ENCODE assay signal across 8 cellular contexts in the genomic region with DNA sequence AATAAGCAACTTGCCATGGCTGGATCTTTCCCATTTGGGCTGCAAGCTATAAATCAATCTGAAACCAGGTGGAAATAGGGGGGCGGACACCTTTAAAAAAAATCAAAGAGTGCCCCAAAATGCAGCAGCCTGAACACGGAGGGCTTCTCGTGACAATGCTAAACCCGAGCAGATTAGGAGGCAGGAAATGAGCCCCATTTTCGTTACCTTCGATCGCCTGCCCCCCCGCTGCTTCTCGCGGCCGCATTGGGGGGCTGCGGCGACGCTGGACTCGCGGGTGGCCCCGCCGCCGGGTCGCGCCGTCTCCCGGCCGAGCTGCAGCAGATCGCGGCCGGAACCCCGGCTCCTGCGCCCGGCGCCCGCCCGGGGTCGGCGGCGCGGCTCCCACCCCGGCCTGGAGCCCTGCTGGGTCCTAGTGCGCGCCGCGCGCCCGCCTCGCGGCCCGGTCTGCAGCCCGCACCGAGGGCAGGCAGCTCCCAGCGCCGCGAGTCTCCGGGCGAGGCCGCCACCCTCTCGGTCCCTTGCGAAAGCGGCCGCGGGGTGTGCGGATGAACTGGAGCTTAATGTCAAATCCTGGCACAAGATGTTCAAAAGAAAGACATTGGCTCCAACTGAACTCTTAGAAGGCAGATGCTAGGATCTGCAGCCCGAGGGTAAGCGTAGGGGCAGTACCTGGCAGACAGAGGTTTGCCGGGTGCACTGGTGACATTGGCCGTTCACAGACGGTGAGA.
DNase-seq lines count a peak whose midpoint lies in the region; ATAC-seq, FAIRE-seq and TF ChIP-seq lines count a peak whose summit lies in the region.

No MANE protein-coding gene starts in this region.

- TF ChIP-seq CTCF in endothelial cell of umbilical vein (IDR thresholded peaks at IDR 0.05; ENCODE audit: extremely low read depth in 1 of 2, insufficient read depth in 1 of 2, low read depth in 1 of 2, low read length in 2 of 2), result no peak
- no peak for TF ChIP-seq CTCF in mesothelial cell of epicardium (IDR thresholded peaks at IDR 0.05; ENCODE audit: unreplicated experiment)

- H3K4me1 Mint-ChIP-seq in mesothelial cell of epicardium, result peaks cover 54% of the 10 kb centered on the region

- no peaks in the 10 kb centered on the region for H3K36me3 Mint-ChIP-seq in mesothelial cell of epicardium

- peaks cover 41 to 64% (median 57%) of the 10 kb centered on the region in 10 experiments for H3K4me1 ChIP-seq in BLaER1 treated with 17β-estradiol and CSF1 and Interleukin-3, amounts not matched to agents 10 nM and 100 nM
- peaks cover 28% of the 10 kb centered on the region for H3K4me1 ChIP-seq in endothelial cell of umbilical vein (ENCODE audit: control insufficient read depth, extremely low read depth, insufficient read depth, low read length)

- H3K27me3 Mint-ChIP-seq in mesothelial cell of epicardium (ENCODE audit: low read depth), result no peaks in the 10 kb centered on the region

- H3K9me3 ChIP-seq in BLaER1 treated with 17β-estradiol and CSF1 and Interleukin-3, amounts not matched to agents 10 nM and 100 nM (replicated peaks in 1 of 11), result 0 out of 22 replicates have a peak, but pooled peaks cover 0 to under 1% (median 0%) of the 10 kb centered on the region in 11 experiments
- H3K9me3 ChIP-seq in endothelial cell of umbilical vein (replicated peaks; ENCODE audit: control insufficient read depth, insufficient read depth, low read length), result no peaks in the 10 kb centered on the region

- H3K27me3 ChIP-seq in BLaER1 treated with 17β-estradiol and CSF1 and Interleukin-3, amounts not matched to agents 10 nM and 100 nM, result peaks cover 0 to 14% (median 7%) of the 10 kb centered on the region in 11 experiments; a peak in 8 of 22 replicates
- no peaks in the 10 kb centered on the region for H3K27me3 ChIP-seq in endothelial cell of umbilical vein (ENCODE audit: control insufficient read depth in 2 of 2, insufficient read depth in 2 of 2, low read length in 2 of 2)

- FAIRE-seq in endothelial cell of umbilical vein (lab: Jason Lieb, UNC), result no peak

- H3K27ac Mint-ChIP-seq in mesothelial cell of epicardium, result peak overlapping the region; percentile 85

- peaks cover 0 to 2% (median 0%) of the 10 kb centered on the region in 11 experiments; a peak in 1 of 22 replicates for H4K20me1 ChIP-seq in BLaER1 treated with 17β-estradiol and CSF1 and Interleukin-3, amounts not matched to agents 10 nM and 100 nM
- H4K20me1 ChIP-seq in endothelial cell of umbilical vein (replicated peaks; ENCODE audit: control insufficient read depth, extremely low read depth, insufficient read depth, low read length), result no peaks in the 10 kb centered on the region

- intact Hi-C loops in endothelial cell of umbilical vein (cut with micrococcal nuclease), result loop anchor here (1.0 to 5.0 kb wide), 8 partner anchors 112 to 442 kb away; partner anchors contain the start of genes EFCAB11 and TDP1

- peaks cover 10% of the 10 kb centered on the region for H3K79me2 ChIP-seq in endothelial cell of umbilical vein (ENCODE audit: control insufficient read depth, insufficient read depth, low read length)

- TF ChIP-seq POLR2A in endothelial cell of umbilical vein (IDR thresholded peaks at IDR 0.05; ENCODE audit: low read depth, low read length), result peak; percentile 65

- POLR2A ChIA-PET in endothelial cell of umbilical vein (lab: Charles Lee), result no interaction called here

- H3K9me1 ChIP-seq in endothelial cell of umbilical vein (replicated peaks; ENCODE audit: control insufficient read depth, extremely low read depth, insufficient read depth, low read length), result no peaks in the 10 kb centered on the region

- TSS peak; percentile 20 for BruUV-seq in endothelial cell of umbilical vein (replicated peaks; lab: Mats Ljungman, UMichigan)

- H3K27ac ChIP-seq in BLaER1 treated with 17β-estradiol and CSF1 and Interleukin-3, amounts not matched to agents 10 nM and 100 nM, result peak overlapping the region; percentile 75 to 94 (median 91)
- peak overlapping the region; percentile 77 for H3K27ac ChIP-seq in endothelial cell of umbilical vein (ENCODE audit: insufficient read depth, low read depth, low read length)

- H3K36me3 ChIP-seq in BLaER1 treated with 17β-estradiol and CSF1 and Interleukin-3, amounts not matched to agents 10 nM and 100 nM, result no peaks in the 10 kb centered on the region
- no peaks in the 10 kb centered on the region for H3K36me3 ChIP-seq in endothelial cell of umbilical vein (ENCODE audit: control insufficient read depth in 2 of 2, extremely low read depth in 1 of 2, insufficient read depth in 2 of 2, low read length in 2 of 2)

- CTCF ChIA-PET in endothelial cell of umbilical vein (lab: Charles Lee), result interaction anchor here (0.6 to 1.5 kb wide), 3 partner anchors 12 to 15 kb away, joined by 3 to 4 read pairs (median 4); no protein-coding TSS in a partner anchor

- peak overlapping the region; percentile 76 to 93 (median 82) for H3K4me3 ChIP-seq in BLaER1 treated with 17β-estradiol and CSF1 and Interleukin-3, amounts not matched to agents 10 nM and 100 nM
- H3K4me3 ChIP-seq in endothelial cell of umbilical vein (replicated peaks in 1 of 3; ENCODE audit: insufficient read depth in 1 of 3, low read depth in 1 of 3, low read length in 3 of 3), result peak overlapping the region; percentile 91 to 97 (median 94)

- DNase-seq in NCI-H82 treated with DMSO at 0.1 percent for 48 hours (lab: John Stamatoyannopoulos, UW; ENCODE audit: unreplicated experiment) (peak; percentile 33), endothelial cell of umbilical vein (ENCODE audit: low read depth, low spot score) (peak; percentile 61), mesothelial cell of epicardium (ENCODE audit: low spot score in 2 of 2, unreplicated experiment in 2 of 2) (peak; percentile 46 to 72)
- DNase-seq in activated CD8-positive, alpha-beta memory T cell treated with anti-CD3 and anti-CD28 coated beads, Interleukin-2, amount 50 U/mL, for 1 hour (ENCODE audit: extremely low read depth), result peak; percentile 25
- peak; percentile 22 to 37 for DNase-seq in stimulated activated CD8-positive, alpha-beta memory T cell treated with anti-CD3 and anti-CD28 coated beads, Interleukin-4, amount 100 ng/mL, for 4 hours (ENCODE audit: low read depth in 2 of 2, low spot score in 1 of 2)

- peak overlapping the region; percentile 100 for H2AFZ ChIP-seq in endothelial cell of umbilical vein (ENCODE audit: low read depth, low read length)

- H3K4me2 ChIP-seq in BLaER1 treated with 17β-estradiol and CSF1 and Interleukin-3, amounts not matched to agents 10 nM and 100 nM, result peak overlapping the region; percentile 83 to 94 (median 88)
- peak overlapping the region; percentile 94 for H3K4me2 ChIP-seq in endothelial cell of umbilical vein (ENCODE audit: insufficient read depth, low read length)

- ATAC-seq in GM19043 (IDR thresholded peaks at IDR 0.05; ENCODE audit: low read depth, unreplicated experiment) (peak; percentile 56), HG03196 (IDR thresholded peaks at IDR 0.05; ENCODE audit: unreplicated experiment) (peak; percentile 69)

- dilution Hi-C loops in endothelial cell of umbilical vein (cut with MboI; ENCODE audit: extremely low pct_ligation_motif_present, low sequenced_read_pairs), result no loop called here

- peak overlapping the region; percentile 87 to 96 (median 93) for H3K9ac ChIP-seq in BLaER1 treated with 17β-estradiol and CSF1 and Interleukin-3, amounts not matched to agents 10 nM and 100 nM
- peak overlapping the region; percentile 92 for H3K9ac ChIP-seq in endothelial cell of umbilical vein (replicated peaks; ENCODE audit: extremely low read depth, insufficient read depth, low read length)

- no peaks in the 10 kb centered on the region for H3K9me3 Mint-ChIP-seq in mesothelial cell of epicardium

- H3K4me3 Mint-ChIP-seq in mesothelial cell of epicardium, result peak overlapping the region; percentile 88

TF ChIP-seq in endothelial cell of umbilical vein, 7 proteins besides CTCF, POLR2A, EP300 and RAD21:
- TF ChIP-seq MAX (IDR thresholded peaks at IDR 0.05; ENCODE audit: insufficient read depth, insufficient read length) (no peak), POLR2AphosphoS5 (IDR thresholded peaks at IDR 0.05; ENCODE audit: insufficient read depth, low read depth, low read length) (peak; percentile 70)

Comparison
In these comparisons a context has a peak if more than half of its experiments do, and no peak if none do; other contexts are left out.
1. Peak in every context shown above with its lines: DNase-seq, ATAC-seq, H3K4me3 ChIP-seq and H3K27ac ChIP-seq.